ENCODE assay signal across 8 cellular contexts in the genomic region with DNA sequence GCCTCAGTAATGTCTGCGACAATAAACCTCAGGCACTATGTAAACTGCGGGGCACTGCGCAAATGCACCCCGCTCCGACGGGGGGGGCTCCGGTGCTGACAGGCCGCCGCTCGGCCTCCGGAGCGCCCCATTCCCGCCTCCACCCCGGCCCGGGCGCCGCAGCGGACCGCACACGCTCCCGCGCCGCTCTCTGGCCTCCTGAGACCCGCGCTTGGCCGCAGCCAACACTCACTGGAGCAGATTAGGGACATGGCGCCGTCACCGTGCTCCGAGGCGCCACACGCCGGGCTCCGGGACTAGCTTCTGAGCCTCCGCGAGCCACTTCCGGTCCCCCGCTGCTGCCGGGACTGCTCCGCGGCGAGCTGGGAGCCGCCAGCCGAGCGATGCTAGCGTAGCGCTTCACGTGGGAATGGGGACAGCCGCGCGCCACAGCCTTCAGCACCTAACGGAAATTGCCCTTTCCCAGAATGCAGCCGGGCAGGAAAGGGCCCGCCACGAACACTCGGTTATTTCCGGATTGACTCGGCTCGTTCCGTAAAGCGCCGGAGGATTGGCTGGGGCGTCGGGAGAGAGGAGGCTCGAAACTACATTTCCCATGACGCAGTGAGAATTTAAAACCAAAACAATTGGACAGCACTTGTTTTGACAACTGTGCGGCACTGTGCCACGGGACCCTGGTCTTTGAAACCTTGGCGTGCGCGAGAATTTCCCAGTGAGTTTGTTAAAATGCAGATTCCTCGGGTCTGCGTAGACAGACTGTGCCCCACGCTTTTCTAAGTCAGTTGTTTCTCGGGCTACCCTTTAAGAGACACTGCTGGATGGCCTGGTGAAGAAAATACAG. TPM values are rescaled to one million over a fixed set of nuclear protein-coding genes. Genes with fewer than 3 reads are reported as not detected.
DNase-seq lines count a peak whose midpoint lies in the region; ATAC-seq and TF ChIP-seq lines count a peak whose summit lies in the region.

Gene PRPF19, minus strand, starts transcription at position 454 of the 841 bp plus-strand sequence. Its CDS starts 203 bp downstream, at position 251.

- ATAC-seq in DND-41 (ENCODE audit: insufficient read depth, low read depth) = peak; percentile 91
- ATAC-seq in GM23338 = peak; percentile 93
- peak; percentile 95 to 97 (median 95) for ATAC-seq in natural killer cell

- no peaks in the 10 kb centered on the region for H3K9me3 ChIP-seq in DND-41 (ENCODE audit: insufficient read depth, low read length, severe bottlenecking)
- H3K9me3 ChIP-seq in fibroblast of lung (ENCODE audit: control insufficient read depth, insufficient read depth, low read depth, low read length) = no peaks in the 10 kb centered on the region

- peak within 1 kb of the TSS; percentile 74 for H2AFZ ChIP-seq in DND-41 (ENCODE audit: low read depth, low read length)
- peak within 1 kb of the TSS; percentile 72; the same call in 1 of the 2 replicates for H2AFZ ChIP-seq in GM23338
- peak within 1 kb of the TSS; percentile 84 for H2AFZ ChIP-seq in fibroblast of lung (ENCODE audit: low read length)

- H3K9ac ChIP-seq in DND-41 (ENCODE audit: low read depth, low read length) (peak within 1 kb of the TSS; percentile 99), fibroblast of lung (ENCODE audit: insufficient read depth, low read length) (peak within 1 kb of the TSS; percentile 92)

- H3K36me3 ChIP-seq in DND-41 (ENCODE audit: insufficient read depth, low read length) = peaks cover 37% of the 10 kb centered on the region
- H3K36me3 ChIP-seq in GM23338 (ENCODE audit: insufficient read depth) = peaks cover 9% of the 10 kb centered on the region
- peaks cover 2% of the 10 kb centered on the region for H3K36me3 ChIP-seq in fibroblast of lung (ENCODE audit: control insufficient read depth, insufficient read depth, low read length)

- peak within 1 kb of the TSS; percentile 93 for H3K27ac Mint-ChIP-seq in GM23338
- peak within 1 kb of the TSS; percentile 94 to 96 for H3K27ac Mint-ChIP-seq in natural killer cell

- no peaks in the 10 kb centered on the region for H3K27me3 ChIP-seq in DND-41 (ENCODE audit: insufficient read depth, low read length, poor library complexity)
- no peaks in the 10 kb centered on the region for H3K27me3 ChIP-seq in GM23338 (ENCODE audit: insufficient read depth)
- H3K27me3 ChIP-seq in fibroblast of lung (ENCODE audit: control insufficient read depth, insufficient read depth, low read length) = peaks cover 8% of the 10 kb centered on the region

- H3K27ac ChIP-seq in DND-41 (ENCODE audit: low read length) = peak within 1 kb of the TSS; percentile 86
- H3K27ac ChIP-seq in GM23338 (ENCODE audit: low read depth) = peak within 1 kb of the TSS; percentile 90
- peak within 1 kb of the TSS; percentile 87 for H3K27ac ChIP-seq in fibroblast of lung (ENCODE audit: insufficient read depth, low read length)

- H3K79me2 ChIP-seq in DND-41 (ENCODE audit: insufficient read depth, low read length) (peaks cover 44% of the 10 kb centered on the region), GM23338 (replicated peaks; ENCODE audit: insufficient read depth) (peaks cover 38% of the 10 kb centered on the region), fibroblast of lung (ENCODE audit: control insufficient read depth, insufficient read depth, low read length) (peaks cover 32% of the 10 kb centered on the region)

- H3K9me3 Mint-ChIP-seq in GM23338 (no peaks in the 10 kb centered on the region), natural killer cell (no peaks in the 10 kb centered on the region)

- intact Hi-C loops in natural killer cell (cut with micrococcal nuclease) = loop anchor here (1.0 to 2.0 kb wide), 2 partner anchors 9 to 254 kb away; partner anchors contain the start of gene VPS37C

- peaks cover 16% of the 10 kb centered on the region for H3K4me1 Mint-ChIP-seq in GM23338
- H3K4me1 Mint-ChIP-seq in natural killer cell = peaks cover 38 to 48% of the 10 kb centered on the region in 2 donors

- H4K20me1 ChIP-seq in DND-41 (ENCODE audit: insufficient read depth, low read length) = peaks cover 45% of the 10 kb centered on the region
- H4K20me1 ChIP-seq in GM23338 (replicated peaks; ENCODE audit: insufficient read depth) = peaks cover 25% of the 10 kb centered on the region
- no peaks in the 10 kb centered on the region for H4K20me1 ChIP-seq in fibroblast of lung (ENCODE audit: control insufficient read depth, extremely low read depth, insufficient read depth, low read length)

- H3K4me3 ChIP-seq in DND-41 (ENCODE audit: low read depth in 1 of 2, low read length in 2 of 2) (peak within 1 kb of the TSS; percentile 95 to 98), GM23338 (peak within 1 kb of the TSS; percentile 86), fibroblast of lung (replicated peaks in 1 of 4; ENCODE audit: control extremely low read depth in 1 of 4, insufficient read depth in 1 of 4, low read depth in 3 of 4, low read length in 4 of 4) (peak within 1 kb of the TSS; percentile 85 to 97 (median 96))

- DNase-seq in DND-41 (peak; percentile 99), GM23338 (ENCODE audit: low spot score) (peak; percentile 99), LHCN-M2 (ENCODE audit: low read depth) (peak; percentile 95), RPMI8226 (peak; percentile 97), fibroblast of lung (ENCODE audit: low read depth in 2 of 2) (peak; percentile 91 to 93), natural killer cell (peak; percentile 98)
- peak; percentile 95 to 98 for DNase-seq in activated T-helper 1 cell treated with anti-CD3 and anti-CD28 coated beads, Interleukin-2, amount 50 U/mL, for 16 hours (ENCODE audit: low read depth in 1 of 2, low spot score in 1 of 2)
- DNase-seq in stimulated activated naive CD4-positive, alpha-beta T cell treated with Interleukin-2 at 50 U/mL for 16 hours (lab: John Stamatoyannopoulos, UW) = peak; percentile 97

- H3K4me3 Mint-ChIP-seq in GM23338 (peak within 1 kb of the TSS; percentile 77), natural killer cell (peak within 1 kb of the TSS; percentile 96)

- peak within 1 kb of the TSS; percentile 74 for H3K4me2 ChIP-seq in DND-41 (ENCODE audit: insufficient read depth, low read length)
- peak within 1 kb of the TSS; percentile 98 for H3K4me2 ChIP-seq in GM23338
- H3K4me2 ChIP-seq in fibroblast of lung (ENCODE audit: extremely low read depth, insufficient read depth, low read length) = peak within 1 kb of the TSS; percentile 81

- no peaks in the 10 kb centered on the region for H3K9me2 ChIP-seq in GM23338 (ENCODE audit: insufficient read depth)

- peaks cover 39% of the 10 kb centered on the region for H3K4me1 ChIP-seq in DND-41 (ENCODE audit: insufficient read depth, low read length)
- peaks cover 12% of the 10 kb centered on the region for H3K4me1 ChIP-seq in GM23338 (ENCODE audit: insufficient read depth)
- peaks cover 3% of the 10 kb centered on the region for H3K4me1 ChIP-seq in fibroblast of lung (ENCODE audit: control insufficient read depth, extremely low read depth, insufficient read depth, low read length)

- peaks cover 5% of the 10 kb centered on the region; the same call in 1 of the 2 replicates for H3F3A ChIP-seq in GM23338 (replicated peaks; ENCODE audit: low read depth)

- peaks cover 24% of the 10 kb centered on the region for H3K36me3 Mint-ChIP-seq in GM23338 (ENCODE audit: low read depth)
- H3K36me3 Mint-ChIP-seq in natural killer cell = no peaks in the 10 kb centered on the region

- TF ChIP-seq CTCF in DND-41 (IDR thresholded peaks at IDR 0.05; ENCODE audit: borderline replicate concordance, extremely low read depth, low read length, poor library complexity, severe bottlenecking) (no peak), GM23338 (conservative IDR thresholded peaks at IDR 0.05; ENCODE audit: low read depth in 2 of 2) (no peak), fibroblast of lung (conservative IDR thresholded peaks at IDR 0.05 in 1 of 2, IDR thresholded peaks at IDR 0.05 in 1 of 2; ENCODE audit: low read depth in 1 of 2, low read length in 2 of 2) (no peak), natural killer cell (IDR thresholded peaks at IDR 0.05) (no peak)

- H3K27me3 Mint-ChIP-seq in GM23338 (ENCODE audit: insufficient read depth, low read depth, poor library complexity) (no peaks in the 10 kb centered on the region), natural killer cell (ENCODE audit: low read depth in 2 of 2) (peaks cover 0 to 4% of the 10 kb centered on the region in 2 donors)

TF ChIP-seq in GM23338, 12 proteins besides CTCF, POLR2A, EP300 and RAD21 (continues in another document):
- 0 out of 2 replicates have a peak, but pooled peaks have one; percentile 25 for TF ChIP-seq CREB1 (CRISPR knock-in tag; IDR thresholded peaks at IDR 0.05; ENCODE audit: low read depth)
- no peak for TF ChIP-seq REST (IDR thresholded peaks at IDR 0.05; ENCODE audit: unreplicated experiment)

RNA-seq across cellular contexts. Expression of gene PRPF19, which starts in this region (rescaled TPM):
- total RNA-seq in GM23338 (2014; rRNA removed; shearing (Covaris generic)) = 134 and 161 TPM in 2 replicates
- polyA plus RNA-seq in GM23338 (2016; fragmentation: Nextera tagmentation; extraction: Ambion mirVana) (153 and 186 TPM in 2 replicates), fibroblast of lung (32.6 and 55.6 TPM in 2 replicates)
- total RNA-seq in LHCN-M2 (2014; rRNA removed) (79.7 and 97.3 TPM in 2 replicates), fibroblast of lung (34.7 and 37.7 TPM in 2 replicates), natural killer cell (10 to 100 TPM; 61.0 to 69.7 (median 67.5) TPM)
- polyA plus RNA-seq in LHCN-M2 (2012) = 66.6 TPM
- polyA plus RNA-seq in fibroblast of lung (2012) = 55.0 and 87.5 TPM in 2 replicates
- polyA minus RNA-seq in fibroblast of lung (ENCODE audit: low replicate concordance) = 79.5 and 138 TPM in 2 replicates

Comparison
In these comparisons a context has a peak if more than half of its experiments do, and no peak if none do; other contexts are left out.
1. Peak in every context shown above with its lines: DNase-seq, ATAC-seq, H3K4me3 ChIP-seq and H3K27ac ChIP-seq.